ENCODE assay signal across 10 cellular contexts in genomic region chr3:141237701-141238521, GRCh38. TPM values are rescaled to one million over a fixed set of nuclear protein-coding genes. Genes with fewer than 3 reads are reported as not detected.
A peak's percentile ranks its signal among the peaks of the same experiment; 100 is the strongest.
DNase-seq lines count a peak whose midpoint lies in the region; ATAC-seq and TF ChIP-seq lines count a peak whose summit lies in the region.
"Had no signal": no experiment of that assay in that cellular context is flagged by ENCODE, and none has a peak within 500 bp of the region (broad histone marks: within the 10 kb centered on the region; RNA-seq: fewer than 3 reads in every experiment).

No MANE protein-coding gene starts in this region.

- WGBS in aorta, 2 donors = 18 to 29% methylated on average over 14 of the region's 14 CpGs

- no peaks in the 10 kb centered on the region for H3K9me3 ChIP-seq in right atrium auricular region
- no peaks in the 10 kb centered on the region for H3K9me3 ChIP-seq in aorta (ENCODE audit: control insufficient read depth, low read length)
- H3K9me3 ChIP-seq: vagina had no signal

- peak overlapping the region; percentile 52; the same call in 1 of the 2 replicates for H3K27ac Mint-ChIP-seq in WTC11

- H3K9me3 Mint-ChIP-seq in WTC11 = peaks cover 4% of the 10 kb centered on the region; the same call in 1 of the 2 replicates

- no peaks in the 10 kb centered on the region for H3K36me3 ChIP-seq in right atrium auricular region
- H3K36me3 ChIP-seq in aorta (ENCODE audit: control insufficient read depth in 1 of 2, insufficient read depth in 2 of 2, low read length in 1 of 2) = no peaks in the 10 kb centered on the region
- H3K36me3 ChIP-seq: vagina had no signal

- peaks cover 12% of the 10 kb centered on the region for H3K36me3 Mint-ChIP-seq in WTC11

- intact Hi-C loops in aorta (cut with DNase I) = loop anchor here in 1 of 2 donors (10.0 kb wide), 1 partner anchor 217 kb away; no protein-coding TSS in a partner anchor

- H3K4me3 ChIP-seq in right atrium auricular region (no peak overlapping the region), aorta (ENCODE audit: low read length in 2 of 2) (no peak overlapping the region)
- H3K4me3 ChIP-seq: skin epidermis, vagina had no signal

- no peak for ATAC-seq in WTC11
- no peak for ATAC-seq in aorta (ENCODE audit: low FRiP score)

- H3K27me3 ChIP-seq in right atrium auricular region (no peaks in the 10 kb centered on the region), aorta (ENCODE audit: control insufficient read depth in 1 of 2, insufficient read depth in 2 of 2, low read length in 1 of 2) (no peaks in the 10 kb centered on the region)
- H3K27me3 ChIP-seq: vagina had no signal

- POLR2A ChIA-PET in WTC11 (lab: Charles Lee) = no interaction called here

- H3K27ac ChIP-seq in right atrium auricular region (peak overlapping the region; percentile 79 to 92), aorta (ENCODE audit: low read depth in 1 of 2, low read length in 2 of 2) (peak overlapping the region; percentile 55 to 79)
- H3K27ac ChIP-seq: skin epidermis, vagina had no signal

- DNase-seq in stimulated activated CD4-positive, alpha-beta T cell treated with anti-CD3 and anti-CD28 coated beads, Interleukin-1b, Interleukin-23, amount 100 ng/mL, for 48 hours = peak; percentile 48
- DNase-seq in stimulated activated CD4-positive, alpha-beta T cell treated with anti-CD3 and anti-CD28 coated beads, Interleukin-12 subunit alpha, Interleukin-12 subunit beta, amount 100 ng/mL, for 4 hours = no peak
- DNase-seq in WTC11 (ENCODE audit: low spot score) (no peak), right atrium auricular region (ENCODE audit: low spot score) (no peak), aorta (no peak), NCI-H82 (lab: John Stamatoyannopoulos, UW) (no peak), cortex of kidney (lab: John Stamatoyannopoulos, UW) (no peak)
- DNase-seq in effector CD4-positive, alpha-beta T cell = no peak

- no peak overlapping the region for H3K4me3 Mint-ChIP-seq in WTC11

- peaks cover 10% of the 10 kb centered on the region for H3K27me3 Mint-ChIP-seq in WTC11 (ENCODE audit: low read depth)

- H3K4me1 Mint-ChIP-seq in WTC11 = peaks cover 42% of the 10 kb centered on the region

- TF ChIP-seq CTCF in WTC11 (IDR thresholded peaks at IDR 0.05) (no peak), right atrium auricular region (IDR thresholded peaks at IDR 0.05) (no peak)

- CTCF ChIA-PET in WTC11 (lab: Charles Lee) = no interaction called here

- H3K4me1 ChIP-seq in right atrium auricular region (peaks cover 0 to 51% of the 10 kb centered on the region in 2 donors), aorta (ENCODE audit: control insufficient read depth in 1 of 2, insufficient read depth in 2 of 2, low read length in 2 of 2) (peaks cover 7 to 14% of the 10 kb centered on the region in 2 donors)

TF ChIP-seq in WTC11, 78 proteins besides CTCF, POLR2A, EP300 and RAD21:
- no peak for TF ChIP-seq PREB (CRISPR knock-in tag; IDR thresholded peaks at IDR 0.05; ENCODE audit: borderline replicate concordance)
- TF ChIP-seq IRF2 (CRISPR knock-in tag; IDR thresholded peaks at IDR 0.05; ENCODE audit: borderline replicate concordance, low read depth) = no peak
- no peak for TF ChIP-seq NFE2L1 (CRISPR knock-in tag; IDR thresholded peaks at IDR 0.05)
- no peak for TF ChIP-seq ERG (CRISPR knock-in tag; IDR thresholded peaks at IDR 0.05)
- TF ChIP-seq FOXP1 (CRISPR knock-in tag; IDR thresholded peaks at IDR 0.05; ENCODE audit: borderline replicate concordance) = no peak
- no peak for TF ChIP-seq STAT6 (CRISPR knock-in tag; conservative IDR thresholded peaks at IDR 0.05; ENCODE audit: low read depth)
- no peak for TF ChIP-seq SMAD4 (CRISPR knock-in tag; IDR thresholded peaks at IDR 0.05)
- TF ChIP-seq, protein P1, sequence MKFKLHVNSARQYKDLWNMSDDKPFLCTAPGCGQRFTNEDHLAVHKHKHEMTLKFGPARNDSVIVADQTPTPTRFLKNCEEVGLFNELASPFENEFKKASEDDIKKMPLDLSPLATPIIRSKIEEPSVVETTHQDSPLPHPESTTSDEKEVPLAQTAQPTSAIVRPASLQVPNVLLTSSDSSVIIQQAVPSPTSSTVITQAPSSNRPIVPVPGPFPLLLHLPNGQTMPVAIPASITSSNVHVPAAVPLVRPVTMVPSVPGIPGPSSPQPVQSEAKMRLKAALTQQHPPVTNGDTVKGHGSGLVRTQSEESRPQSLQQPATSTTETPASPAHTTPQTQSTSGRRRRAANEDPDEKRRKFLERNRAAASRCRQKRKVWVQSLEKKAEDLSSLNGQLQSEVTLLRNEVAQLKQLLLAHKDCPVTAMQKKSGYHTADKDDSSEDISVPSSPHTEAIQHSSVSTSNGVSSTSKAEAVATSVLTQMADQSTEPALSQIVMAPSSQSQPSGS (CRISPR knock-in tag; IDR thresholded peaks at IDR 0.05; ENCODE audit: borderline replicate concordance, low read depth) = no peak
- TF ChIP-seq ARID4B (CRISPR knock-in tag; IDR thresholded peaks at IDR 0.05; ENCODE audit: borderline replicate concordance) = no peak

RNA-seq across cellular contexts. Expression of gene PXYLP1, which starts 6.3 kb away (rescaled TPM):
- total RNA-seq in WTC11 (2021) (16.9 to 20.1 TPM (median 19.7 TPM) in 3 replicates), right atrium auricular region (10 to 100 TPM in 1 of 2 donors, 1 to 10 TPM in 1; 7.5 to 14.5 TPM), aorta (10 to 100 TPM; 19.2 to 29.6 TPM)
- 1 to 10 TPM; 3.8 to 5.8 TPM for polyA plus RNA-seq in aorta
